9 cellular contexts compared by ENCODE assay signal in genomic region chr11:16788141-16789060, GRCh38. TPM values are rescaled to one million over a fixed set of nuclear protein-coding genes. Genes with fewer than 3 reads are reported as not detected.
DNase-seq lines count a peak whose midpoint lies in the region; ATAC-seq and TF ChIP-seq lines count a peak whose summit lies in the region.
"Had no signal": no experiment of that assay in that cellular context is flagged by ENCODE, and none has a peak within 500 bp of the region (broad histone marks: within the 10 kb centered on the region; RNA-seq: fewer than 3 reads in every experiment).

No MANE protein-coding gene starts in this region.

- no peaks in the 10 kb centered on the region for H3K27me3 ChIP-seq in CD4-positive, CD25-positive, alpha-beta regulatory T cell (ENCODE audit: control insufficient read depth, insufficient read depth, low read length)
- H3K27me3 ChIP-seq in OCI-LY1 (ENCODE audit: insufficient read depth, low read length) (no peaks in the 10 kb centered on the region), neural cell (ENCODE audit: insufficient read depth, low read depth, low read length) (no peaks in the 10 kb centered on the region), stomach (no peaks in the 10 kb centered on the region)

- no peaks in the 10 kb centered on the region for H3K27me3 Mint-ChIP-seq in CD4-positive, CD25-positive, alpha-beta regulatory T cell

- TF ChIP-seq RAD21 in neural cell (conservative IDR thresholded peaks at IDR 0.05): peak; percentile 79

- H3K4me3 ChIP-seq in CD4-positive, CD25-positive, alpha-beta regulatory T cell (ENCODE audit: low read depth, low read length): no peak overlapping the region
- no peak overlapping the region for H3K4me3 ChIP-seq in OCI-LY1 (ENCODE audit: low read depth, low read length, poor library complexity, severe bottlenecking)
- no peak overlapping the region for H3K4me3 ChIP-seq in neural cell (ENCODE audit: low read length)
- no peak overlapping the region for H3K4me3 ChIP-seq in stomach

- H3F3A ChIP-seq in OCI-LY1 (ENCODE audit: insufficient read depth, low read length): no peaks in the 10 kb centered on the region
- H3F3A ChIP-seq in neural cell (ENCODE audit: insufficient read depth, low read length, poor library complexity, severe bottlenecking): no peaks in the 10 kb centered on the region

- no peak for TF ChIP-seq POLR2A in stomach (IDR thresholded peaks at IDR 0.05)

- H3K4me3 Mint-ChIP-seq in CD4-positive, CD25-positive, alpha-beta regulatory T cell: no peak overlapping the region
- H3K4me3 Mint-ChIP-seq: IgD-negative memory B cell had no signal

- H4K20me1 ChIP-seq in OCI-LY1 (ENCODE audit: insufficient read depth, low read length): no peaks in the 10 kb centered on the region
- no peaks in the 10 kb centered on the region for H4K20me1 ChIP-seq in neural cell (ENCODE audit: insufficient read depth)

- H3K9ac ChIP-seq in OCI-LY1 (ENCODE audit: low read length) (no peak overlapping the region), neural cell (ENCODE audit: low read length) (no peak overlapping the region)

- H3K4me1 Mint-ChIP-seq in CD4-positive, CD25-positive, alpha-beta regulatory T cell: no peaks in the 10 kb centered on the region

- no peak overlapping the region for H2AFZ ChIP-seq in OCI-LY1 (ENCODE audit: low read length)
- H2AFZ ChIP-seq in neural cell (ENCODE audit: low read depth, low read length): no peak overlapping the region

- TF ChIP-seq EP300 in neural cell (conservative IDR thresholded peaks at IDR 0.05; ENCODE audit: poor library complexity, severe bottlenecking) (no peak), stomach (IDR thresholded peaks at IDR 0.05) (no peak)

- H3K9me3 Mint-ChIP-seq in CD4-positive, CD25-positive, alpha-beta regulatory T cell: no peaks in the 10 kb centered on the region
- H3K9me3 Mint-ChIP-seq: IgD-negative memory B cell had no signal

- no peaks in the 10 kb centered on the region for H3K36me3 ChIP-seq in CD4-positive, CD25-positive, alpha-beta regulatory T cell (ENCODE audit: control insufficient read depth, insufficient read depth, low read length)
- no peaks in the 10 kb centered on the region for H3K36me3 ChIP-seq in OCI-LY1 (ENCODE audit: insufficient read depth, low read length)
- H3K36me3 ChIP-seq in neural cell (ENCODE audit: insufficient read depth, low read length): peaks cover 4% of the 10 kb centered on the region
- peaks cover 6 to 47% (median 43%) of the 10 kb centered on the region in 4 donors for H3K36me3 ChIP-seq in stomach

- H3K27ac ChIP-seq in CD4-positive, CD25-positive, alpha-beta regulatory T cell (ENCODE audit: insufficient read depth, low read length, poor library complexity, severe bottlenecking): no peak overlapping the region
- H3K27ac ChIP-seq in OCI-LY1 (ENCODE audit: low read depth, low read length, poor library complexity, severe bottlenecking) (no peak overlapping the region), neural cell (ENCODE audit: low read length) (no peak overlapping the region), stomach (peak overlapping the region in 3 of 5 donors; percentile 12 to 48 (median 30))

- H3K27ac Mint-ChIP-seq in CD4-positive, CD25-positive, alpha-beta regulatory T cell: peak overlapping the region in 1 of 3 donors; percentile 56
- H3K27ac Mint-ChIP-seq: IgD-negative memory B cell had no signal

- no peaks in the 10 kb centered on the region for H3K4me1 ChIP-seq in CD4-positive, CD25-positive, alpha-beta regulatory T cell (ENCODE audit: control insufficient read depth, insufficient read depth, low read length, poor library complexity, severe bottlenecking)
- H3K4me1 ChIP-seq in OCI-LY1 (ENCODE audit: insufficient read depth, low read length, severe bottlenecking) (no peaks in the 10 kb centered on the region), stomach (peaks cover 13 to 68% (median 27%) of the 10 kb centered on the region in 4 donors)

- no peaks in the 10 kb centered on the region for H3K36me3 Mint-ChIP-seq in CD4-positive, CD25-positive, alpha-beta regulatory T cell

- intact Hi-C loops in stomach (cut with DNase I; ENCODE audit: low total_unique reads): no loop called here

- ATAC-seq in CD4-positive, CD25-positive, alpha-beta regulatory T cell (ENCODE audit: low read depth in 2 of 2): peak in 1 of 2 donors; percentile 52
- peak; percentile 67 for ATAC-seq in GM19372 (IDR thresholded peaks at IDR 0.05; ENCODE audit: low read depth, unreplicated experiment)

- peak; percentile 20 to 54 (median 25) for DNase-seq in CD4-positive, CD25-positive, alpha-beta regulatory T cell
- DNase-seq in HS-27A (ENCODE audit: low read depth) (peak; percentile 54), fibroblast of gingiva (ENCODE audit: low read depth) (peak; percentile 69), stomach (peak; percentile 80)
- DNase-seq in activated T-cell treated with anti-CD3 and anti-CD28 coated beads, Interleukin-2, amount 50 U/mL, for 48 hours: peak; percentile 65 to 76

- 51 to 57% (median 53%) methylated on average over 17 of the region's 17 CpGs for WGBS in stomach, 5 donors

- H3K9me2 ChIP-seq in OCI-LY1 (ENCODE audit: low read depth, low read length) (no peaks in the 10 kb centered on the region), neural cell (ENCODE audit: insufficient read depth, low read length) (no peaks in the 10 kb centered on the region)

- H3K79me2 ChIP-seq in OCI-LY1 (ENCODE audit: insufficient read depth, low read length) (no peaks in the 10 kb centered on the region), neural cell (replicated peaks; ENCODE audit: insufficient read depth, low read length) (no peaks in the 10 kb centered on the region)

- H3K9me3 ChIP-seq in CD4-positive, CD25-positive, alpha-beta regulatory T cell (ENCODE audit: control insufficient read depth in 2 of 2, low read length in 2 of 2): no peaks in the 10 kb centered on the region
- no peaks in the 10 kb centered on the region for H3K9me3 ChIP-seq in OCI-LY1 (ENCODE audit: low read length)
- no peaks in the 10 kb centered on the region for H3K9me3 ChIP-seq in neural cell (ENCODE audit: low read length)
- no peaks in the 10 kb centered on the region for H3K9me3 ChIP-seq in stomach

- peak; percentile 88 for TF ChIP-seq CTCF in OCI-LY1 (IDR thresholded peaks at IDR 0.05; ENCODE audit: low read length)
- peak; percentile 89 for TF ChIP-seq CTCF in neural cell (IDR thresholded peaks at IDR 0.05; ENCODE audit: poor library complexity, severe bottlenecking)
- peak in 5 of 7 experiments; percentile 79 to 96 (median 90) for TF ChIP-seq CTCF in stomach (IDR thresholded peaks at IDR 0.05)

- H3K4me2 ChIP-seq in OCI-LY1 (ENCODE audit: low read length) (no peak overlapping the region), neural cell (ENCODE audit: low read length) (no peak overlapping the region)

TF ChIP-seq in neural cell, 6 proteins besides CTCF, POLR2A, EP300 and RAD21:
- TF ChIP-seq MXI1 (conservative IDR thresholded peaks at IDR 0.05; ENCODE audit: poor library complexity, severe bottlenecking): no peak
- TF ChIP-seq TAF1 (IDR thresholded peaks at IDR 0.05; ENCODE audit: low read depth): no peak
- no peak for TF ChIP-seq EZH2 (IDR thresholded peaks at IDR 0.05; ENCODE audit: borderline replicate concordance, insufficient read depth, low read length, poor library complexity, severe bottlenecking)
- TF ChIP-seq SMC3 (conservative IDR thresholded peaks at IDR 0.05; ENCODE audit: poor library complexity): peak; percentile 79

RNA-seq across cellular contexts. Expression of gene C11orf58, which starts 50.0 kb away (rescaled TPM):
- 168 TPM for total RNA-seq in CD4-positive, CD25-positive, alpha-beta regulatory T cell
- 100 to 1,000 TPM; 154 to 167 (median 164) TPM for polyA plus RNA-seq in CD4-positive, CD25-positive, alpha-beta regulatory T cell
- polyA plus RNA-seq in neural cell: 217 and 226 TPM in 2 replicates
- 227 and 241 TPM in 2 replicates for polyA minus RNA-seq in neural cell
- total RNA-seq in stomach: 100 to 1,000 TPM; 117 to 336 (median 152) TPM
- 100 to 1,000 TPM in 2 of 3 donors, 10 to 100 TPM in 1; 86.2 to 145 (median 118) TPM for polyA plus RNA-seq in stomach

Comparison
In these comparisons a context has a peak if more than half of its experiments do, and no peak if none do; other contexts are left out.
1. DNase-seq: peak in every context shown above with its lines; median percentile 80 in stomach; 70 in activated T-cell treated with anti-CD3 and anti-CD28 coated beads, Interleukin-2, amount 50 U/mL, for 48 hours; 69 in fibroblast of gingiva; 54 in HS-27A; 25 in CD4-positive, CD25-positive, alpha-beta regulatory T cell.
2. H3K27ac ChIP-seq: peak in stomach (3 of 5); none in CD4-positive, CD25-positive, alpha-beta regulatory T cell (single experiment), OCI-LY1 (single experiment) and neural cell (single experiment).
3. Peak in every context shown above with its lines, with median percentiles within 50 percentile points of each other: CTCF ChIP-seq.